ENCODE assay signal across 12 cellular contexts in the genomic region with DNA sequence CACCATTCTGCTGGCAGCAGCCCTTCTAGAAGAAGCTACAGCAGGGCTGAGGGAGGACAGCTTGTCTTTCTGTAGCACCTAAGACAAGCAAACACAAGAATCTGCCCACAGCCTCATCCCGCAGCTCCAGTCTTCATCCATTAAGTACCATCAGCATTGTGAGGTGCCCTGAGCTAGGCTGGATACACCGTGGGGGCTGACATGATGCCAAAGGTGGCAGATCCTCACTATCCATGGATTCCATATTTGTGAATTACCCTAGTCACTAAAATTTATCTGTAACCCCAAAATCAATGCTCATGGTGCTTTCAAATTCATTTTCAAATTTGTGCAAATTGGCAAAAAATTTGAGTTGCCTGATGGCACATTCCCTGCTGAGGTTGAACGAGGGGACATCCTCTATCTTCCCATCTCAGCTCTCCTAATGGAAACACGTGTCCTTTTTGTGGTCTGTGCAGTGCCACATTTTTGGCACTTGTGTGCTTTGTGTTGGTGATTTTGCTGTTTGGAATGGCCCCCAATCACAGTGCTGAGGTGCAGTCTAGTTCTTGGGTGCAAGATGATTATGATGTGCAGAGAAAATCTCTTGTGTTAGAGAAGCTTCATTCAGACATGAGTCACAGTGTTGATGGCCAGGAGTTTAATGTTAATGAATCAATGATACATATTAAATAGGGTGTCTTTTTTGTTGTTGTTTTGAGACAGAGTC. TPM values are rescaled to one million over a fixed set of nuclear protein-coding genes. Genes with fewer than 3 reads are reported as not detected.
DNase-seq lines count a peak whose midpoint lies in the region; ATAC-seq and TF ChIP-seq lines count a peak whose summit lies in the region.
"Had no signal": no experiment of that assay in that cellular context is flagged by ENCODE, and none has a peak within 500 bp of the region (broad histone marks: within the 10 kb centered on the region; RNA-seq: fewer than 3 reads in every experiment).

No MANE protein-coding gene starts in this region.

- H2AFZ ChIP-seq in neuronal stem cell (ENCODE audit: low read length), result no peak overlapping the region

- H2BK12ac ChIP-seq in neuronal stem cell (ENCODE audit: low read length), result no peak overlapping the region

- DNase-seq in heart left ventricle, result no peak
- DNase-seq in cardiac septum (ENCODE audit: low spot score), result no peak
- no peak for DNase-seq in neuronal stem cell (ENCODE audit: low spot score)
- no peak for DNase-seq in uterus
- DNase-seq in SIG-M5 treated with dmso at 0.1 percent for 504 hours (lab: John Stamatoyannopoulos, UW; ENCODE audit: unreplicated experiment), result no peak
- DNase-seq: NCI-H524 treated with DMSO at 0.1 percent for 48 hours; stimulated activated CD4-positive, alpha-beta T cell treated with anti-CD3 and anti-CD28 coated beads, Interleukin-4, amount 100 ng/mL, for 4 hours; stimulated activated naive CD8-positive, alpha-beta T cell treated with anti-CD3 and anti-CD28 coated beads, Interleukin-15, Interleukin-2, amounts not matched to agents 100 U/mL and 50 U/mL, for 24 hours had no signal

- no peak for ATAC-seq in heart left ventricle
- no peak for ATAC-seq in HG03442 (IDR thresholded peaks at IDR 0.05; ENCODE audit: unreplicated experiment)
- no peak for ATAC-seq in GM18519 (IDR thresholded peaks at IDR 0.05; ENCODE audit: low FRiP score, unreplicated experiment)

- H4K91ac ChIP-seq in neuronal stem cell (ENCODE audit: low read depth, low read length, poor library complexity), result peak overlapping the region; percentile 42

- H2BK15ac ChIP-seq in neuronal stem cell (ENCODE audit: low read length), result no peak overlapping the region

- no peak overlapping the region for H3K23ac ChIP-seq in neuronal stem cell (ENCODE audit: low read depth, low read length, poor library complexity)

- 74 to 79% (median 76%) methylated on average over 4 of the region's 4 CpGs for WGBS in heart left ventricle, 4 donors
- WGBS in neuronal stem cell (ENCODE audit: extremely low coverage in 2 of 2, insufficient read length in 2 of 2, insufficient replicate concordance in 1 of 2), 2 donors, result no CpG with 5 or more reads among the region's 4 CpGs

- H3K18ac ChIP-seq in neuronal stem cell (ENCODE audit: low read length), result no peak overlapping the region

- no peaks in the 10 kb centered on the region for H3K9me3 ChIP-seq in heart left ventricle
- H3K9me3 ChIP-seq in duodenal mucosa (ENCODE audit: control insufficient read depth in 1 of 2, low read length in 2 of 2), result no peaks in the 10 kb centered on the region
- no peaks in the 10 kb centered on the region for H3K9me3 ChIP-seq in neuronal stem cell (replicated peaks in 1 of 2; ENCODE audit: control insufficient read depth in 2 of 2, insufficient read depth in 1 of 2, low read depth in 1 of 2, low read length in 2 of 2)
- no peaks in the 10 kb centered on the region for H3K9me3 ChIP-seq in uterus

- H3K36me3 ChIP-seq in heart left ventricle (no peaks in the 10 kb centered on the region), duodenal mucosa (ENCODE audit: control insufficient read depth in 1 of 2, insufficient read depth in 2 of 2, low read length in 2 of 2) (no peaks in the 10 kb centered on the region), neuronal stem cell (replicated peaks in 1 of 2; ENCODE audit: control insufficient read depth in 2 of 2, insufficient read depth in 2 of 2, low read length in 2 of 2) (no peaks in the 10 kb centered on the region), uterus (no peaks in the 10 kb centered on the region)

- H3K4me3 ChIP-seq in heart left ventricle (no peak overlapping the region), duodenal mucosa (ENCODE audit: low read depth in 1 of 2, low read length in 2 of 2) (no peak overlapping the region), neuronal stem cell (ENCODE audit: low read length in 2 of 2) (no peak overlapping the region), uterus (no peak overlapping the region)
- H3K4me3 ChIP-seq: K562 had no signal

- no peak overlapping the region for H2BK5ac ChIP-seq in neuronal stem cell (ENCODE audit: low read length)

- no peak overlapping the region for H4K8ac ChIP-seq in neuronal stem cell (ENCODE audit: low read depth, low read length)

- H3K27ac ChIP-seq in heart left ventricle, result peak overlapping the region in 9 of 12 donors; percentile 19 to 87 (median 78)
- H3K27ac ChIP-seq in duodenal mucosa (ENCODE audit: low read depth, low read length), result peak overlapping the region; percentile 78
- no peak overlapping the region for H3K27ac ChIP-seq in neuronal stem cell (replicated peaks; ENCODE audit: low read length)
- peak overlapping the region; percentile 71 to 76 for H3K27ac ChIP-seq in uterus

- TF ChIP-seq POLR2A in heart left ventricle (IDR thresholded peaks at IDR 0.05) (no peak), uterus (IDR thresholded peaks at IDR 0.05) (no peak)

- no peak overlapping the region for H2BK120ac ChIP-seq in neuronal stem cell (ENCODE audit: low read depth, low read length)

- intact Hi-C loops in heart left ventricle (cut with DNase I) (loop anchor here in 7 of 10 donors (5.0 to 10.0 kb wide), 2 partner anchors 37 to 49 kb away; no protein-coding TSS in a partner anchor), cardiac septum (cut with DNase I) (loop anchor here (5.0 kb wide), 1 partner anchor 37 kb away; no protein-coding TSS in a partner anchor), uterus (cut with DNase I; ENCODE audit: low total_unique reads) (no loop called here)

- H3K9ac ChIP-seq in duodenal mucosa (ENCODE audit: low read depth in 1 of 2, low read length in 2 of 2), result no peak overlapping the region
- no peak overlapping the region for H3K9ac ChIP-seq in neuronal stem cell (ENCODE audit: low read depth, low read length, poor library complexity)

- H3K14ac ChIP-seq in neuronal stem cell (ENCODE audit: low read length), result no peak overlapping the region

- H2AK5ac ChIP-seq in neuronal stem cell (ENCODE audit: low read depth, low read length), result peak overlapping the region; percentile 8

- no peak overlapping the region for H3K4me2 ChIP-seq in neuronal stem cell (ENCODE audit: insufficient read depth, low read length, poor library complexity, severe bottlenecking)

- H3K4me1 ChIP-seq in heart left ventricle (peaks cover 8 to 56% (median 45%) of the 10 kb centered on the region in 12 donors), duodenal mucosa (ENCODE audit: control insufficient read depth in 1 of 2, insufficient read depth in 2 of 2, low read length in 2 of 2) (peaks cover 34 to 46% of the 10 kb centered on the region in 2 donors), neuronal stem cell (ENCODE audit: control insufficient read depth in 2 of 2, insufficient read depth in 1 of 2, low read depth in 1 of 2, low read length in 2 of 2) (peaks cover 21 to 28% of the 10 kb centered on the region in 2 donors), uterus (peaks cover 3 to 18% of the 10 kb centered on the region in 2 donors)

- H3K4ac ChIP-seq in neuronal stem cell (ENCODE audit: low read length), result no peak overlapping the region

- H3K79me1 ChIP-seq in neuronal stem cell (ENCODE audit: low read depth, low read length), result no peaks in the 10 kb centered on the region

- H3K27me3 ChIP-seq in heart left ventricle (no peaks in the 10 kb centered on the region), duodenal mucosa (ENCODE audit: control insufficient read depth in 1 of 2, insufficient read depth in 2 of 2, low read length in 2 of 2) (no peaks in the 10 kb centered on the region), neuronal stem cell (ENCODE audit: control insufficient read depth in 3 of 3, insufficient read depth in 3 of 3, low read depth in 1 of 3, low read length in 3 of 3) (peaks cover 0 to 4% (median 0%) of the 10 kb centered on the region in 3 experiments), uterus (no peaks in the 10 kb centered on the region)

- TF ChIP-seq CTCF in heart left ventricle (IDR thresholded peaks at IDR 0.05) (no peak), uterus (IDR thresholded peaks at IDR 0.05) (no peak)

RNA-seq across cellular contexts. Expression of gene PITPNM2, which starts 7.0 kb away (rescaled TPM):
- total RNA-seq in heart left ventricle, result 10 to 100 TPM; 13.2 to 28.5 (median 20.7) TPM
- polyA plus RNA-seq in heart left ventricle, result 10 to 100 TPM; 12.0 to 13.0 TPM
- 22.2 TPM for total RNA-seq in cardiac septum
- polyA plus RNA-seq in neuronal stem cell (2013, experiment 1 of 2), result 1.3 TPM
- polyA plus RNA-seq in neuronal stem cell (2013, experiment 2 of 2), result 1.3 TPM
- 10 to 100 TPM in 1 of 4 donors, 1 to 10 TPM in 2, under 1 TPM in 1; 0.59 to 35.1 (median 4.2) TPM for total RNA-seq in uterus
